ENCODE assay signal across 22 cellular contexts in the genomic region with DNA sequence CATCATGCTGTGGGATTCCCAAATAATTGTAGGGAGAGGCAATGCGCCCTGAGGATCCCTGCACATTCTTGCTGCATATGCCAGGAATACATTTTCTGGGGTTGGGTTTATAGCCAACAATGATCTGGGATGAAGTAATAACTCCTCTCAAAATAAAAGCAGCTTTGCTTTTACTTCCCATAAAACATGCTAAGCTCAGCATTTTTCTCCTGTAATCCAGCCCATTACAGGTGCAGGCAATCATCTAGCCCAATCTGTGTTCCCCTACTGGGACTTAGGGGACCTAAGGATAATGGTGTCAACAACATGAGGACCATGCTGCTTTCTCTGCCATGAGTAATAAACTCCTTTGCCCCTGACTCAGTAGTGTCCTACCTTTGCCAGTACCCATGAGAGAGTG.
"Had no signal": no experiment of that assay in that cellular context is flagged by ENCODE, and none has a peak within 500 bp of the region (broad histone marks: within the 10 kb centered on the region; RNA-seq: fewer than 3 reads in every experiment).

No MANE protein-coding gene starts in this region.

- H3K4me1 ChIP-seq: Peyer's patch, SJSA1 had no signal

- H3K36me3 ChIP-seq: Peyer's patch, SJSA1 had no signal

- H3K9me3 ChIP-seq: Peyer's patch, SJSA1 had no signal

- H3K27me3 ChIP-seq: Peyer's patch, SJSA1 had no signal

- H3K27me3 Mint-ChIP-seq: IgD-negative memory B cell had no signal

- DNase-seq: KBM-7; MV-4-11; NCI-H1048; NCI-H1105; NCI-H1417; NCI-H1436 treated with DMSO at 0.1 percent for 48 hours; NCI-H1694; NCI-H1930; NCI-H2081; NCI-H2107; NCI-H2227 treated with DMSO at 0.1 percent for 48 hours; NCI-H524; NCI-H526 treated with DMSO at 0.1 percent for 48 hours; NCI-H748 treated with DMSO at 0.1 percent for 48 hours; NK-92 treated with Interleukin-12 subunit alpha and Interleukin-12 subunit beta, amount 100 ng/mL, for 24 hours; PC-9; Peyer's patch; Right ventricle myocardium superior; SIG-M5 had no signal

- H3K4me1 Mint-ChIP-seq: IgD-negative memory B cell had no signal

- H2AFZ ChIP-seq: PC-9 had no signal

- H3K4me3 ChIP-seq: PC-9, Peyer's patch, SJSA1, SK-N-MC had no signal

- H3K4me3 Mint-ChIP-seq: IgD-negative memory B cell had no signal

- H3K27ac ChIP-seq: PC-9, Peyer's patch, SJSA1 had no signal

- H3K27ac Mint-ChIP-seq: IgD-negative memory B cell had no signal

- H3K4me2 ChIP-seq: PC-9 had no signal
